ENCODE assay signal across 10 cellular contexts in genomic region chr7:41916450-41916927, GRCh38.
A peak's percentile ranks its signal among the peaks of the same experiment; 100 is the strongest.
DNase-seq lines count a peak whose midpoint lies in the region; ATAC-seq and TF ChIP-seq lines count a peak whose summit lies in the region.
"Had no signal": no experiment of that assay in that cellular context is flagged by ENCODE, and none has a peak within 500 bp of the region (broad histone marks: within the 10 kb centered on the region; RNA-seq: fewer than 3 reads in every experiment).

No MANE protein-coding gene starts in this region.

- H3K4me3 ChIP-seq in AG04450 (ENCODE audit: low read depth, low read length) (no peak overlapping the region), muscle layer of duodenum (ENCODE audit: low read depth in 1 of 2, low read length in 2 of 2) (no peak overlapping the region)

- peak overlapping the region; percentile 97 for H3K27ac ChIP-seq in AG04450 (ENCODE audit: low read depth, low read length)
- H3K27ac ChIP-seq in muscle layer of duodenum (ENCODE audit: low read length) = peak overlapping the region; percentile 35

- H3K27me3 ChIP-seq in AG04450 (ENCODE audit: control insufficient read depth, insufficient read depth, low read length) (no peaks in the 10 kb centered on the region), muscle layer of duodenum (ENCODE audit: low read depth, low read length) (no peaks in the 10 kb centered on the region)

- DNase-seq in AG04450 (ENCODE audit: low read depth, low spot score) (peak; percentile 93), M059J (ENCODE audit: low read depth) (peak; percentile 99), dedifferentiated amniotic fluid mesenchymal stem cell (ENCODE audit: extremely low spot score) (peak; percentile 95), putamen (ENCODE audit: low spot score) (no peak)
- no peak for DNase-seq in stimulated activated CD4-positive, alpha-beta T cell treated with anti-CD3 and anti-CD28 coated beads, Interleukin-1b, Interleukin-23, amount 100 ng/mL, for 48 hours
- DNase-seq: CD8-positive, alpha-beta memory T cell; naive B cell had no signal

- no peak for ATAC-seq in HG03439 (IDR thresholded peaks at IDR 0.05; ENCODE audit: unreplicated experiment)
- no peak for ATAC-seq in GM21619 (IDR thresholded peaks at IDR 0.05; ENCODE audit: unreplicated experiment)

- TF ChIP-seq CTCF in AG04450 (IDR thresholded peaks at IDR 0.05; ENCODE audit: low read depth, low read length) = no peak

- POLR2A ChIA-PET in AG04450 (lab: Yijun Ruan, JAX) = interaction anchor here (0.6 to 1.5 kb wide), 4 partner anchors 14 to 40 kb away, joined by 3 read pairs; no protein-coding TSS in a partner anchor

- peaks cover 0 to 3% of the 10 kb centered on the region in 2 donors for H3K4me1 ChIP-seq in muscle layer of duodenum (ENCODE audit: control insufficient read depth in 1 of 2, insufficient read depth in 2 of 2, low read length in 2 of 2)

- H3K36me3 ChIP-seq in muscle layer of duodenum (ENCODE audit: control insufficient read depth in 1 of 2, insufficient read depth in 2 of 2, low read length in 2 of 2) = no peaks in the 10 kb centered on the region

- CTCF ChIA-PET in AG04450 (lab: Charles Lee) = interaction anchor here (3.1 kb wide), 1 partner anchor 24 kb away, joined by 15 read pairs; no protein-coding TSS in a partner anchor

- H3K9me3 ChIP-seq in AG04450 (ENCODE audit: control insufficient read depth, insufficient read depth, low read length) = no peaks in the 10 kb centered on the region
- no peaks in the 10 kb centered on the region for H3K9me3 ChIP-seq in muscle layer of duodenum (ENCODE audit: control insufficient read depth in 1 of 2, low read length in 2 of 2)

Comparison
In these comparisons a context has a peak if more than half of its experiments do, and no peak if none do; other contexts are left out.
1. DNase-seq: peak in AG04450 (single experiment), M059J (single experiment) and dedifferentiated amniotic fluid mesenchymal stem cell (single experiment); none in putamen (single experiment) and stimulated activated CD4-positive, alpha-beta T cell treated with anti-CD3 and anti-CD28 coated beads, Interleukin-1b, Interleukin-23, amount 100 ng/mL, for 48 hours (single experiment).